ENCODE assay signal across 8 cellular contexts in the genomic region with DNA sequence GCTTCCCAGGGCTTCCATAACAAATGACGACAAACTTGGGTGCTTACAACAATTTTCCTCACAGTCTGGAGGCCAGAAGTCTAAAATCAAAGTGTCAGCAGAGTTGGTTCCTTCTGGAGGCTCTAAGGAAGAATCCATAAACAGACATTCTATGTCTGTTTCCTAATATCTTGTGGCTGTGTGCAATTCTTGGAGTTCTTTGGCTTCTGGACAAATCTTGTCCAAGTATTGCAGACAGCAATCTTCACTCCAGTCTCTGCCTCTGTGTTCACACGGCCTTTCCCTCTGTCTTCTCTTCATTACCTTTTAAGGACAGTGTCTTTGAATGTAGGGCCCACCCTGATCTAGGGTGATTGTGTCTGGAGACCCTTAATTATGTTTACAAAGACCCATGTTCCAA. TPM values are rescaled to one million over a fixed set of nuclear protein-coding genes. Genes with fewer than 3 reads are reported as not detected.
DNase-seq lines count a peak whose midpoint lies in the region; ATAC-seq, FAIRE-seq and TF ChIP-seq lines count a peak whose summit lies in the region.
"Not testable (repeated sequence)": the region's sequence is repeated elsewhere in the genome, so short reads cannot be mapped to it uniquely, and the experiment has no call there.

No MANE protein-coding gene starts in this region.

- not testable (repeated sequence) for H3K4me3 Mint-ChIP-seq in astrocyte (ENCODE audit: unreplicated experiment)

- not testable (repeated sequence) for H3K9ac ChIP-seq in IMR-90 (ENCODE audit: low read depth, low read length); astrocyte (ENCODE audit: low read length); mesenchymal stem cell (ENCODE audit: low read length)

- not testable (repeated sequence) for ATAC-seq in A549
- peak; percentile 57 for ATAC-seq in IMR-90 (ENCODE audit: low read depth)

- H4K91ac ChIP-seq in IMR-90 (ENCODE audit: insufficient read depth, low read depth, low read length); mesenchymal stem cell (ENCODE audit: low read length): not testable (repeated sequence)

- not testable (repeated sequence) for H3K4me3 ChIP-seq in A549; IMR-90 (ENCODE audit: insufficient read depth, low read depth, low read length); astrocyte (ENCODE audit: insufficient read depth, low read depth, low read length); choroid plexus epithelial cell (ENCODE audit: low read depth, low read length); fibroblast of mammary gland (ENCODE audit: control insufficient read depth, low read depth, low read length); fibroblast of villous mesenchyme (ENCODE audit: low read depth, low read length); mesenchymal stem cell (ENCODE audit: insufficient read depth in 1 of 2, low read depth in 1 of 2, low read length in 2 of 2)

- H3K79me2 ChIP-seq in astrocyte (ENCODE audit: insufficient read depth, low read length) = not testable (repeated sequence)

- TF ChIP-seq RAD21 in A549 (conservative IDR thresholded peaks at IDR 0.05 in 1 of 2, IDR thresholded peaks at IDR 0.05 in 1 of 2); IMR-90 (IDR thresholded peaks at IDR 0.05; ENCODE audit: low read length): not testable (repeated sequence)

- H3K9me1 ChIP-seq in IMR-90 (ENCODE audit: insufficient read depth, low read length) = not testable (repeated sequence)

- H3K36me3 ChIP-seq in IMR-90 (ENCODE audit: control insufficient read depth, insufficient read depth, low read length); astrocyte (ENCODE audit: insufficient read depth, low read length); mesenchymal stem cell (ENCODE audit: control insufficient read depth in 1 of 2, insufficient read depth in 2 of 2, low read depth in 1 of 2, low read length in 2 of 2): not testable (repeated sequence)

- H2BK5ac ChIP-seq in IMR-90 (ENCODE audit: low read depth, low read length, poor library complexity, severe bottlenecking) = peak overlapping the region; percentile 13
- not testable (repeated sequence) for H2BK5ac ChIP-seq in mesenchymal stem cell (ENCODE audit: low read depth, low read length, poor library complexity, severe bottlenecking)

- not testable (repeated sequence) for H2BK15ac ChIP-seq in IMR-90 (ENCODE audit: low read depth, low read length); mesenchymal stem cell (ENCODE audit: low read depth, poor library complexity, severe bottlenecking)

- H2AK9ac ChIP-seq in IMR-90 (replicated peaks; ENCODE audit: low read depth, low read length, poor library complexity) = not testable (repeated sequence)

- not testable (repeated sequence) for H3K4me2 ChIP-seq in A549; IMR-90 (ENCODE audit: low read depth, low read length); astrocyte (ENCODE audit: low read length); mesenchymal stem cell (ENCODE audit: low read length, poor library complexity, severe bottlenecking)

- not testable (repeated sequence) for H2BK12ac ChIP-seq in mesenchymal stem cell (ENCODE audit: low read length in 2 of 2)

- not testable (repeated sequence) for H3K27ac ChIP-seq in A549; IMR-90 (ENCODE audit: insufficient read depth, low read length); astrocyte (ENCODE audit: low read depth, low read length); mesenchymal stem cell (ENCODE audit: low read length, poor library complexity, severe bottlenecking)

- not testable (repeated sequence) for H3K27ac Mint-ChIP-seq in astrocyte (ENCODE audit: unreplicated experiment)

- H3K27me3 Mint-ChIP-seq in astrocyte (ENCODE audit: low read depth, unreplicated experiment) = not testable (repeated sequence)

- H4K8ac ChIP-seq in IMR-90 (ENCODE audit: low read depth in 2 of 2, low read length in 2 of 2); mesenchymal stem cell (ENCODE audit: low read length): not testable (repeated sequence)

- in situ Hi-C loops in IMR-90 (cut with MboI; ENCODE audit: low sequenced_read_pairs) = not testable (repeated sequence)

- H3K18ac ChIP-seq in IMR-90 (ENCODE audit: low read depth, low read length); mesenchymal stem cell (ENCODE audit: low read depth in 1 of 2, low read length in 2 of 2): not testable (repeated sequence)

- not testable (repeated sequence) for H3K4me1 ChIP-seq in A549; IMR-90 (ENCODE audit: control insufficient read depth, insufficient read depth, low read length); astrocyte (ENCODE audit: insufficient read depth, low read length); mesenchymal stem cell (ENCODE audit: control insufficient read depth, insufficient read depth, low read depth, low read length)

- 76% methylated on average over 2 of the region's 2 CpGs for WGBS in A549 (ENCODE audit: missing lambda C conversion rate)
- no CpG with 5 or more reads among the region's 2 CpGs for WGBS in IMR-90 (ENCODE audit: extremely low coverage in 2 of 2, insufficient read length in 1 of 2), 2 experiments
- 100% methylated on average over 1 of the region's 2 CpGs for WGBS in mesenchymal stem cell

- H2BK120ac ChIP-seq in IMR-90 (ENCODE audit: low read depth, low read length); mesenchymal stem cell (ENCODE audit: low read depth, low read length): not testable (repeated sequence)

- H3K4me1 Mint-ChIP-seq in astrocyte (ENCODE audit: low read depth, unreplicated experiment) = not testable (repeated sequence)

- H3K36me3 Mint-ChIP-seq in astrocyte (ENCODE audit: low read depth, unreplicated experiment) = not testable (repeated sequence)

- not testable (repeated sequence) for H2BK20ac ChIP-seq in IMR-90 (ENCODE audit: low read depth, low read length)

- H3K23ac ChIP-seq in IMR-90 (ENCODE audit: low read depth, low read length); mesenchymal stem cell (ENCODE audit: low read length in 2 of 2): not testable (repeated sequence)

- not testable (repeated sequence) for H3K27me3 ChIP-seq in IMR-90 (ENCODE audit: control insufficient read depth, insufficient read depth, low read length); astrocyte (ENCODE audit: insufficient read depth, low read length); mesenchymal stem cell (ENCODE audit: control insufficient read depth in 1 of 2, insufficient read depth in 1 of 2, low read length in 2 of 2)

- FAIRE-seq in A549 (lab: Jason Lieb, UNC) (peak; percentile 93), astrocyte (lab: Jason Lieb, UNC) (peak; percentile 93)

- not testable (repeated sequence) for H3K9me3 Mint-ChIP-seq in astrocyte (ENCODE audit: unreplicated experiment)

- TF ChIP-seq CTCF in A549 (IDR thresholded peaks at IDR 0.05); IMR-90 (conservative IDR thresholded peaks at IDR 0.05; ENCODE audit: low read depth, low read length); astrocyte (IDR thresholded peaks at IDR 0.05; ENCODE audit: insufficient read depth, low read depth, low read length); choroid plexus epithelial cell (conservative IDR thresholded peaks at IDR 0.05; ENCODE audit: low read depth, low read length); fibroblast of mammary gland (conservative IDR thresholded peaks at IDR 0.05; ENCODE audit: control insufficient read depth, insufficient read depth, low read depth, low read length); fibroblast of villous mesenchyme (IDR thresholded peaks at IDR 0.05; ENCODE audit: insufficient read depth, low read depth, low read length): not testable (repeated sequence)

- BruUV-seq in IMR-90 (replicated peaks; lab: Mats Ljungman, UMichigan) = not testable (repeated sequence)

- intact Hi-C loops in IMR-90 (cut with micrococcal nuclease) = not testable (repeated sequence)

- CTCF ChIA-PET in A549 (lab: Yijun Ruan, JAX) (interaction anchor here (1.1 kb wide), 1 partner anchor 1272 kb away, joined by 4 read pairs; the partner anchor contains the start of gene YARS2), IMR-90 (lab: Yijun Ruan, JAX) (interaction anchor here (0.6 kb wide), 1 partner anchor 1762 kb away, joined by 6 read pairs; no protein-coding TSS in a partner anchor)

- not testable (repeated sequence) for DNase-seq in A549 (ENCODE audit: low read depth in 1 of 2, low spot score in 1 of 2); astrocyte (ENCODE audit: low read depth)
- peak; percentile 36 for DNase-seq in EH (ENCODE audit: low read depth)
- peak; percentile 7 for DNase-seq in IMR-90
- peak; percentile 10 for DNase-seq in choroid plexus epithelial cell (ENCODE audit: low read depth)
- peak; percentile 12 for DNase-seq in fibroblast of mammary gland (ENCODE audit: low read depth)
- peak; percentile 61 for DNase-seq in fibroblast of villous mesenchyme (ENCODE audit: low read depth)
- DNase-seq in mesenchymal stem cell = peak; percentile 37

- not testable (repeated sequence) for TF ChIP-seq POLR2A in A549 (IDR thresholded peaks at IDR 0.05; ENCODE audit: low read length); IMR-90 (IDR thresholded peaks at IDR 0.05; ENCODE audit: low read depth, low read length)

- not testable (repeated sequence) for H3K56ac ChIP-seq in IMR-90 (ENCODE audit: extremely low read depth, insufficient read depth, low read length)

- dilution Hi-C loops in IMR-90 (cut with HindIII; ENCODE audit: low sequenced_read_pairs, unreplicated experiment) = not testable (repeated sequence)

- not testable (repeated sequence) for H2AFZ ChIP-seq in IMR-90 (replicated peaks; ENCODE audit: low read length, poor library complexity); astrocyte (ENCODE audit: low read depth, low read length); mesenchymal stem cell (ENCODE audit: low read depth, low read length)

- not testable (repeated sequence) for H3K9me3 ChIP-seq in A549; IMR-90 (ENCODE audit: control insufficient read depth, insufficient read depth, low read length); astrocyte (ENCODE audit: insufficient read depth, low read depth, low read length); mesenchymal stem cell (ENCODE audit: control insufficient read depth, low read length)

- H4K20me1 ChIP-seq in IMR-90 (ENCODE audit: insufficient read depth, low read length); astrocyte (ENCODE audit: insufficient read depth, low read length): not testable (repeated sequence)

- not testable (repeated sequence) for TF ChIP-seq EP300 in A549 (IDR thresholded peaks at IDR 0.05)

- H4K5ac ChIP-seq in IMR-90 (ENCODE audit: low read depth, low read length) = not testable (repeated sequence)

- not testable (repeated sequence) for H3K4ac ChIP-seq in IMR-90 (ENCODE audit: low read depth, low read length); mesenchymal stem cell (ENCODE audit: low read depth in 1 of 2, low read length in 2 of 2)

- not testable (repeated sequence) for H2AK5ac ChIP-seq in IMR-90 (ENCODE audit: low read depth, low read length); mesenchymal stem cell (ENCODE audit: low read length, severe bottlenecking)

- H3K79me1 ChIP-seq in IMR-90 (ENCODE audit: low read depth in 1 of 2, low read length in 2 of 2); mesenchymal stem cell (replicated peaks; ENCODE audit: low read length, poor library complexity, severe bottlenecking): not testable (repeated sequence)

- H3K14ac ChIP-seq in IMR-90 (replicated peaks; ENCODE audit: low read depth, low read length); mesenchymal stem cell (ENCODE audit: low read length in 2 of 2): not testable (repeated sequence)

- POLR2A ChIA-PET in A549 (lab: Yijun Ruan, JAX); IMR-90 (lab: Charles Lee; ENCODE audit: unreplicated experiment): not testable (repeated sequence)

RNA-seq across cellular contexts. Expression of gene ALG10, which starts 5.4 kb away (rescaled TPM):
- polyA plus RNA-seq in A549 (2011; rRNA removed) = 13.9 and 16.4 TPM in 2 replicates
- 4.1 and 4.8 TPM in 2 replicates for polyA plus RNA-seq in A549 (2012; cell fraction: cytosol; rRNA removed)
- 10.6 and 11.7 TPM in 2 replicates for polyA plus RNA-seq in A549 (2012; cell fraction: nucleus; rRNA removed)
- 5.8 to 6.2 TPM (median 5.9 TPM) in 3 replicates for polyA plus RNA-seq in A549 (2017; fragmentation: RNase III; extraction: RNeasy Plus Mini Kit Qiagen cat#74134 plus additional on column Dnase treatment)
- polyA minus RNA-seq in A549 (2011; rRNA and poly(A)+ RNA removed) = 61.3 and 74.2 TPM in 2 replicates
- 7.2 and 9.7 TPM in 2 replicates for total RNA-seq in IMR-90 (2012; rRNA removed)
- polyA plus RNA-seq in IMR-90 (2012; rRNA removed) = 2.7 and 3.8 TPM in 2 replicates
- 0.78 and 1.7 TPM in 2 replicates for polyA plus RNA-seq in IMR-90 (2012; cell fraction: cytosol; rRNA removed)
- 0.63 and 1.4 TPM in 2 replicates for polyA plus RNA-seq in IMR-90 (2012; cell fraction: nucleus; rRNA removed; ENCODE audit: low replicate concordance)
- 5.5 and 7.0 TPM in 2 replicates for total RNA-seq in astrocyte
- 9.1 and 9.3 TPM in 2 replicates for total RNA-seq in fibroblast of villous mesenchyme
- 2.4 TPM for polyA plus RNA-seq in mesenchymal stem cell (2013, experiment 1 of 2)
- polyA plus RNA-seq in mesenchymal stem cell (2013, experiment 2 of 2) = 2.6 TPM
